ENCODE assay signal across 16 cellular contexts in the genomic region with DNA sequence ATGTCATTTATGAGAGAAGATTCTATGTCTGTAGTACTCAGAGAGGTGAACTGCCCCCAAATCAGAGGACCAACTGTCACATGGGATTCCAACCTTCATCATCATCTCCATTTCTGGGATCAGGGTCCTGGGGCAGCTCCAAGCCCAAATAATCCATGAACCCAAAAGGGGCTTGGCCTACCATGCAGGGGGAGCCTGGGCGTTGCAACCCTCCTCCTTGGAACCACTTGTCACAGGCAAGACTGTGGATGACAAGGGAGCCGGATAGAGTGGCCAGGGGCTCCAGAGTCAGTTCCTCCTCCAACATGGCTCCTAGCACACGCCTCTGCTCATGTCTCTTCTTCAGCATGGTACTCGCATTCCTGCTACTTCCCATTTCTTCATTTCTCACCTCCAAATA. TPM values are rescaled to one million over a fixed set of nuclear protein-coding genes. Genes with fewer than 3 reads are reported as not detected.
"Had no signal": no experiment of that assay in that cellular context is flagged by ENCODE, and none has a peak within 500 bp of the region (broad histone marks: within the 10 kb centered on the region; RNA-seq: fewer than 3 reads in every experiment).

No MANE protein-coding gene starts in this region.

- ATAC-seq: left ventricle myocardium superior had no signal

- H3K27ac Mint-ChIP-seq: immature natural killer cell had no signal

- H3K27me3 Mint-ChIP-seq: activated naive CD8-positive, alpha-beta T cell had no signal

- DNase-seq: activated effector memory CD4-positive, alpha-beta T cell treated with Interleukin-2 at 50 U/mL for 16 hours; effector CD8-positive, alpha-beta T cell; esophagus squamous epithelium; immature natural killer cell; left ventricle myocardium superior; stimulated activated CD4-positive, alpha-beta T cell treated with anti-CD3 and anti-CD28 coated beads, Interleukin-12 subunit alpha, Interleukin-12 subunit beta, amount 100 ng/mL, for 4 hours; stomach; T-helper 2 cell; trophoblast cell had no signal

- H3K36me3 Mint-ChIP-seq: immature natural killer cell had no signal

- H3K9me3 Mint-ChIP-seq: immature natural killer cell had no signal

- H3K4me3 Mint-ChIP-seq: activated naive CD8-positive, alpha-beta T cell; immature natural killer cell had no signal

RNA-seq across cellular contexts. Expression of a gene that starts 7.9 kb away (rescaled TPM):
- total RNA-seq: bronchial epithelial cell, cerebellum, endothelial cell of umbilical vein, left ventricle myocardium superior, myocyte, osteocyte, temporal lobe had no signal
